ENCODE assay signal across 2 cellular contexts in genomic region chr16:88487920-88488842, GRCh38.
A peak's percentile ranks its signal among the peaks of the same experiment; 100 is the strongest.
TF ChIP-seq lines count a peak whose summit lies in the region.

No MANE protein-coding gene starts in this region.

TF ChIP-seq in A549, 52 proteins besides CTCF, POLR2A, EP300 and RAD21:
- no peak for TF ChIP-seq CHD2 (IDR thresholded peaks at IDR 0.05; ENCODE audit: low read length, partially characterized antibody)
- peak; percentile 54 for TF ChIP-seq GATA3 (IDR thresholded peaks at IDR 0.05; ENCODE audit: borderline replicate concordance)
- no peak for TF ChIP-seq BHLHE40 (IDR thresholded peaks at IDR 0.05; ENCODE audit: low read depth, low read length)
- no peak for TF ChIP-seq CHD4 (IDR thresholded peaks at IDR 0.05; ENCODE audit: borderline replicate concordance)
- TF ChIP-seq ESRRA (IDR thresholded peaks at IDR 0.05; ENCODE audit: borderline replicate concordance, low read length), result no peak
- no peak for TF ChIP-seq MYC (IDR thresholded peaks at IDR 0.05; ENCODE audit: borderline replicate concordance, low read length)
- TF ChIP-seq, protein P1, sequence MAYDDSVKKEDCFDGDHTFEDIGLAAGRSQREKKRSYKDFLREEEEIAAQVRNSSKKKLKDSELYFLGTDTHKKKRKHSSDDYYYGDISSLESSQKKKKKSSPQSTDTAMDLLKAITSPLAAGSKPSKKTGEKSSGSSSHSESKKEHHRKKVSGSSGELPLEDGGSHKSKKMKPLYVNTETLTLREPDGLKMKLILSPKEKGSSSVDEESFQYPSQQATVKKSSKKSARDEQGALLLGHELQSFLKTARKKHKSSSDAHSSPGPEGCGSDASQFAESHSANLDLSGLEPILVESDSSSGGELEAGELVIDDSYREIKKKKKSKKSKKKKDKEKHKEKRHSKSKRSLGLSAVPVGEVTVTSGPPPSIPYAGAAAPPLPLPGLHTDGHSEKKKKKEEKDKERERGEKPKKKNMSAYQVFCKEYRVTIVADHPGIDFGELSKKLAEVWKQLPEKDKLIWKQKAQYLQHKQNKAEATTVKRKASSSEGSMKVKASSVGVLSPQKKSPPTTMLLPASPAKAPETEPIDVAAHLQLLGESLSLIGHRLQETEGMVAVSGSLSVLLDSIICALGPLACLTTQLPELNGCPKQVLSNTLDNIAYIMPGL (CRISPR knock-in tag; IDR thresholded peaks at IDR 0.05; ENCODE audit: borderline replicate concordance), result no peak
- no peak for TF ChIP-seq JUNB (IDR thresholded peaks at IDR 0.05)
- TF ChIP-seq NPAS2 (CRISPR knock-in tag; IDR thresholded peaks at IDR 0.05; ENCODE audit: borderline replicate concordance), result no peak
- TF ChIP-seq CBX2 (IDR thresholded peaks at IDR 0.05; ENCODE audit: borderline replicate concordance, low read depth), result no peak
- TF ChIP-seq PHF8 (IDR thresholded peaks at IDR 0.05; ENCODE audit: borderline replicate concordance, low read depth), result no peak
- TF ChIP-seq EHMT2 (IDR thresholded peaks at IDR 0.05; ENCODE audit: low read depth), result no peak
- no peak for TF ChIP-seq HDAC2 (IDR thresholded peaks at IDR 0.05)
- TF ChIP-seq, protein P2, sequence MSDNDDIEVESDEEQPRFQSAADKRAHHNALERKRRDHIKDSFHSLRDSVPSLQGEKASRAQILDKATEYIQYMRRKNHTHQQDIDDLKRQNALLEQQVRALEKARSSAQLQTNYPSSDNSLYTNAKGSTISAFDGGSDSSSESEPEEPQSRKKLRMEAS (IDR thresholded peaks at IDR 0.05), result peak; percentile 27; the same call in 1 of the 2 replicates
- no peak for TF ChIP-seq SREBF2 (IDR thresholded peaks at IDR 0.05)
- TF ChIP-seq RNF2 (IDR thresholded peaks at IDR 0.05; ENCODE audit: borderline replicate concordance, low read depth), result no peak
- TF ChIP-seq NR3C1 (IDR thresholded peaks at IDR 0.05), result no peak
- TF ChIP-seq, protein P3, sequence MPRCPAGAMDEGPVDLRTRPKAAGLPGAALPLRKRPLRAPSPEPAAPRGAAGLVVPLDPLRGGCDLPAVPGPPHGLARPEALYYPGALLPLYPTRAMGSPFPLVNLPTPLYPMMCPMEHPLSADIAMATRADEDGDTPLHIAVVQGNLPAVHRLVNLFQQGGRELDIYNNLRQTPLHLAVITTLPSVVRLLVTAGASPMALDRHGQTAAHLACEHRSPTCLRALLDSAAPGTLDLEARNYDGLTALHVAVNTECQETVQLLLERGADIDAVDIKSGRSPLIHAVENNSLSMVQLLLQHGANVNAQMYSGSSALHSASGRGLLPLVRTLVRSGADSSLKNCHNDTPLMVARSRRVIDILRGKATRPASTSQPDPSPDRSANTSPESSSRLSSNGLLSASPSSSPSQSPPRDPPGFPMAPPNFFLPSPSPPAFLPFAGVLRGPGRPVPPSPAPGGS (IDR thresholded peaks at IDR 0.05), result no peak
TF ChIP-seq in A549: peak in this region for 2.

TF ChIP-seq in HepG2, 621 proteins besides CTCF, POLR2A, EP300 and RAD21 (continues in another document):
- TF ChIP-seq TCF7 (IDR thresholded peaks at IDR 0.05; ENCODE audit: low read depth) (0 out of 2 replicates have a peak, but pooled peaks have one; percentile 7), ZNF160 (CRISPR knock-in tag; IDR thresholded peaks at IDR 0.05) (peak; percentile 100), GATAD2A (CRISPR knock-in tag; IDR thresholded peaks at IDR 0.05) (peak; percentile 97), TAF15 (IDR thresholded peaks at IDR 0.05; ENCODE audit: low read depth, low read length, poor library complexity, severe bottlenecking) (peak; percentile 94), ZEB1 (IDR thresholded peaks at IDR 0.05; ENCODE audit: insufficient replicate concordance, low read depth) (peak; percentile 89), ZMYM3 (CRISPR knock-in tag; IDR thresholded peaks at IDR 0.05) (peak; percentile 98), MLXIP (CRISPR knock-in tag; IDR thresholded peaks at IDR 0.05; ENCODE audit: borderline replicate concordance) (peak; percentile 100), ZNF775 (CRISPR knock-in tag; IDR thresholded peaks at IDR 0.05; ENCODE audit: borderline replicate concordance) (peak; percentile 100), ZSCAN12 (CRISPR knock-in tag; IDR thresholded peaks at IDR 0.05) (peak; percentile 100), HDAC1 (CRISPR knock-in tag; IDR thresholded peaks at IDR 0.05) (peak; percentile 100), HMG20A (CRISPR knock-in tag; IDR thresholded peaks at IDR 0.05; ENCODE audit: borderline replicate concordance) (peak; percentile 96), MBNL3 (CRISPR knock-in tag; conservative IDR thresholded peaks at IDR 0.05) (peak; percentile 78; the same call in 1 of the 2 replicates), RNF219 (CRISPR knock-in tag; IDR thresholded peaks at IDR 0.05) (peak; percentile 100), ZNF615 (CRISPR knock-in tag; IDR thresholded peaks at IDR 0.05; ENCODE audit: borderline replicate concordance) (peak; percentile 100), MAF1 (CRISPR knock-in tag; IDR thresholded peaks at IDR 0.05; ENCODE audit: borderline replicate concordance) (peak; percentile 99), ATM (IDR thresholded peaks at IDR 0.05; ENCODE audit: borderline replicate concordance) (no peak), NFE2L1 (CRISPR knock-in tag; IDR thresholded peaks at IDR 0.05; ENCODE audit: borderline replicate concordance) (peak; percentile 99), ZFP82 (CRISPR knock-in tag; IDR thresholded peaks at IDR 0.05; ENCODE audit: borderline replicate concordance) (peak; percentile 100), AHR (CRISPR knock-in tag; IDR thresholded peaks at IDR 0.05) (peak; percentile 100), KAT2B (IDR thresholded peaks at IDR 0.05; ENCODE audit: borderline replicate concordance, low read depth, low read length) (peak; percentile 78), MEIS1 (CRISPR knock-in tag; IDR thresholded peaks at IDR 0.05; ENCODE audit: borderline replicate concordance) (peak; percentile 100), KDM1A (CRISPR knock-in tag; IDR thresholded peaks at IDR 0.05) (peak; percentile 96), FOSL2 (CRISPR knock-in tag; IDR thresholded peaks at IDR 0.05) (peak; percentile 92), ZNF414 (CRISPR knock-in tag; IDR thresholded peaks at IDR 0.05) (peak; percentile 100), ZNF547 (CRISPR knock-in tag; IDR thresholded peaks at IDR 0.05) (peak; percentile 100), ZNF850 (CRISPR knock-in tag; conservative IDR thresholded peaks at IDR 0.05) (peak; percentile 100), PBX3 (CRISPR knock-in tag; IDR thresholded peaks at IDR 0.05; ENCODE audit: borderline replicate concordance) (peak; percentile 100), SOX13 (IDR thresholded peaks at IDR 0.05) (peak; percentile 28; the same call in 1 of the 2 replicates), SOX13 (CRISPR knock-in tag; conservative IDR thresholded peaks at IDR 0.05 in 1 of 2, IDR thresholded peaks at IDR 0.05 in 1 of 2) (peak in 1 of 2 experiments; percentile 93; a peak in 3 of 4 replicates), CREB1 (IDR thresholded peaks at IDR 0.05) (peak; percentile 99), CREB1 (CRISPR knock-in tag; IDR thresholded peaks at IDR 0.05) (peak; percentile 97), ATAD3A (CRISPR knock-in tag; IDR thresholded peaks at IDR 0.05) (peak; percentile 98)
- TF ChIP-seq, protein P4, sequence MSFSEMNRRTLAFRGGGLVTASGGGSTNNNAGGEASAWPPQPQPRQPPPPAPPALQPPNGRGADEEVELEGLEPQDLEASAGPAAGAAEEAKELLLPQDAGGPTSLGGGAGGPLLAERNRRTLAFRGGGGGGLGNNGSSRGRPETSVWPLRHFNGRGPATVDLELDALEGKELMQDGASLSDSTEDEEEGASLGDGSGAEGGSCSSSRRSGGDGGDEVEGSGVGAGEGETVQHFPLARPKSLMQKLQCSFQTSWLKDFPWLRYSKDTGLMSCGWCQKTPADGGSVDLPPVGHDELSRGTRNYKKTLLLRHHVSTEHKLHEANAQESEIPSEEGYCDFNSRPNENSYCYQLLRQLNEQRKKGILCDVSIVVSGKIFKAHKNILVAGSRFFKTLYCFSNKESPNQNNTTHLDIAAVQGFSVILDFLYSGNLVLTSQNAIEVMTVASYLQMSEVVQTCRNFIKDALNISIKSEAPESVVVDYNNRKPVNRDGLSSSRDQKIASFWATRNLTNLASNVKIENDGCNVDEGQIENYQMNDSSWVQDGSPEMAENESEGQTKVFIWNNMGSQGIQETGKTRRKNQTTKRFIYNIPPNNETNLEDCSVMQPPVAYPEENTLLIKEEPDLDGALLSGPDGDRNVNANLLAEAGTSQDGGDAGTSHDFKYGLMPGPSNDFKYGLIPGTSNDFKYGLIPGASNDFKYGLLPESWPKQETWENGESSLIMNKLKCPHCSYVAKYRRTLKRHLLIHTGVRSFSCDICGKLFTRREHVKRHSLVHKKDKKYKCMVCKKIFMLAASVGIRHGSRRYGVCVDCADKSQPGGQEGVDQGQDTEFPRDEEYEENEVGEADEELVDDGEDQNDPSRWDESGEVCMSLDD (CRISPR knock-in tag; IDR thresholded peaks at IDR 0.05; ENCODE audit: borderline replicate concordance), result peak; percentile 100
- TF ChIP-seq, protein P5, sequence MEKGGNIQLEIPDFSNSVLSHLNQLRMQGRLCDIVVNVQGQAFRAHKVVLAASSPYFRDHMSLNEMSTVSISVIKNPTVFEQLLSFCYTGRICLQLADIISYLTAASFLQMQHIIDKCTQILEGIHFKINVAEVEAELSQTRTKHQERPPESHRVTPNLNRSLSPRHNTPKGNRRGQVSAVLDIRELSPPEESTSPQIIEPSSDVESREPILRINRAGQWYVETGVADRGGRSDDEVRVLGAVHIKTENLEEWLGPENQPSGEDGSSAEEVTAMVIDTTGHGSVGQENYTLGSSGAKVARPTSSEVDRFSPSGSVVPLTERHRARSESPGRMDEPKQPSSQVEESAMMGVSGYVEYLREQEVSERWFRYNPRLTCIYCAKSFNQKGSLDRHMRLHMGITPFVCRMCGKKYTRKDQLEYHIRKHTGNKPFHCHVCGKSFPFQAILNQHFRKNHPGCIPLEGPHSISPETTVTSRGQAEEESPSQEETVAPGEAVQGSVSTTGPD (CRISPR knock-in tag; IDR thresholded peaks at IDR 0.05), result peak; percentile 100
- TF ChIP-seq, protein P6, sequence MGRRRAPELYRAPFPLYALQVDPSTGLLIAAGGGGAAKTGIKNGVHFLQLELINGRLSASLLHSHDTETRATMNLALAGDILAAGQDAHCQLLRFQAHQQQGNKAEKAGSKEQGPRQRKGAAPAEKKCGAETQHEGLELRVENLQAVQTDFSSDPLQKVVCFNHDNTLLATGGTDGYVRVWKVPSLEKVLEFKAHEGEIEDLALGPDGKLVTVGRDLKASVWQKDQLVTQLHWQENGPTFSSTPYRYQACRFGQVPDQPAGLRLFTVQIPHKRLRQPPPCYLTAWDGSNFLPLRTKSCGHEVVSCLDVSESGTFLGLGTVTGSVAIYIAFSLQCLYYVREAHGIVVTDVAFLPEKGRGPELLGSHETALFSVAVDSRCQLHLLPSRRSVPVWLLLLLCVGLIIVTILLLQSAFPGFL (CRISPR knock-in tag; IDR thresholded peaks at IDR 0.05), result peak; percentile 100
- TF ChIP-seq, protein P7, sequence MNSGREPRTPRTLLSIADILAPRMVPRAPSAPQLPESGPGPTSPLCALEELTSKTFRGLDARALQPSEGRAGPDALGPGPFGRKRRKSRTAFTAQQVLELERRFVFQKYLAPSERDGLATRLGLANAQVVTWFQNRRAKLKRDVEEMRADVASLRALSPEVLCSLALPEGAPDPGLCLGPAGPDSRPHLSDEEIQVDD (CRISPR knock-in tag; IDR thresholded peaks at IDR 0.05; ENCODE audit: borderline replicate concordance), result peak; percentile 100
- TF ChIP-seq, protein P8, sequence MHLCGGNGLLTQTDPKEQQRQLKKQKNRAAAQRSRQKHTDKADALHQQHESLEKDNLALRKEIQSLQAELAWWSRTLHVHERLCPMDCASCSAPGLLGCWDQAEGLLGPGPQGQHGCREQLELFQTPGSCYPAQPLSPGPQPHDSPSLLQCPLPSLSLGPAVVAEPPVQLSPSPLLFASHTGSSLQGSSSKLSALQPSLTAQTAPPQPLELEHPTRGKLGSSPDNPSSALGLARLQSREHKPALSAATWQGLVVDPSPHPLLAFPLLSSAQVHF (CRISPR knock-in tag; IDR thresholded peaks at IDR 0.05), result peak; percentile 100
